12 cellular contexts compared by ENCODE assay signal in genomic region chr5:75167345-75167744, GRCh38.
DNase-seq lines count a peak whose midpoint lies in the region; FAIRE-seq and TF ChIP-seq lines count a peak whose summit lies in the region.
"Had no signal": no experiment of that assay in that cellular context is flagged by ENCODE, and none has a peak within 500 bp of the region (broad histone marks: within the 10 kb centered on the region; RNA-seq: fewer than 3 reads in every experiment).

No MANE protein-coding gene starts in this region.

- H3K9me3 Mint-ChIP-seq in osteocyte (ENCODE audit: unreplicated experiment), result no peaks in the 10 kb centered on the region

- no TSS peak for BruUV-seq in A673 (replicated peaks; lab: Mats Ljungman, UMichigan)

- no peak for TF ChIP-seq POLR2A in erythroblast (IDR thresholded peaks at IDR 0.05; ENCODE audit: low read length)

- FAIRE-seq in RCC 7860 (lab: Jason Lieb, UNC), result no peak

- no peaks in the 10 kb centered on the region for H3K27me3 ChIP-seq in A673 (replicated peaks; ENCODE audit: insufficient read depth, low read depth, low read length, poor library complexity)

- TF ChIP-seq CTCF in A673 (conservative IDR thresholded peaks at IDR 0.05; ENCODE audit: low read depth, low read length), result peak; percentile 32
- peak; percentile 20; the same call in 1 of the 2 replicates for TF ChIP-seq CTCF in GM12875 (IDR thresholded peaks at IDR 0.05; ENCODE audit: borderline replicate concordance, insufficient read depth, low read depth, low read length)
- TF ChIP-seq CTCF in fibroblast of mammary gland (conservative IDR thresholded peaks at IDR 0.05; ENCODE audit: control insufficient read depth, insufficient read depth, low read depth, low read length), result peak; percentile 27
- no peak for TF ChIP-seq CTCF in osteocyte (IDR thresholded peaks at IDR 0.05)

- intact Hi-C loops in A673 (cut with micrococcal nuclease; ENCODE audit: unreplicated experiment), result no loop called here

- H3K4me1 Mint-ChIP-seq in osteocyte (ENCODE audit: unreplicated experiment), result no peaks in the 10 kb centered on the region
- H3K4me1 Mint-ChIP-seq: nephron progenitor cell had no signal

- peaks cover 22% of the 10 kb centered on the region for H3K27me3 Mint-ChIP-seq in osteocyte (ENCODE audit: unreplicated experiment)
- H3K27me3 Mint-ChIP-seq: stimulated activated naive CD8-positive, alpha-beta T cell treated with anti-CD3 and anti-CD28 coated beads, Interleukin-15, Interleukin-2, amounts not matched to agents 100 ng/mL and 50 ng/mL, for 24 hours had no signal

- POLR2A ChIA-PET in A673 (lab: Charles Lee; ENCODE audit: low non-redundant PET), result no interaction called here

- no peaks in the 10 kb centered on the region for H3K9me3 ChIP-seq in A673 (ENCODE audit: low read depth, low read length, poor library complexity, severe bottlenecking)

- no peaks in the 10 kb centered on the region for H3K36me3 Mint-ChIP-seq in osteocyte (ENCODE audit: unreplicated experiment)
- H3K36me3 Mint-ChIP-seq: CD4-positive, CD25-positive, alpha-beta regulatory T cell had no signal

- DNase-seq in A673 (ENCODE audit: low spot score) (peak; percentile 31), RCC 7860 (ENCODE audit: low spot score) (peak; percentile 3), fibroblast of mammary gland (ENCODE audit: low read depth) (peak; percentile 15), osteocyte (ENCODE audit: extremely low spot score, unreplicated experiment) (no peak), ureter (ENCODE audit: low spot score) (no peak), SKM-1 treated with dmso at 0.1 percent for 144 hours (lab: John Stamatoyannopoulos, UW; ENCODE audit: unreplicated experiment) (no peak), erythroblast (lab: John Stamatoyannopoulos, UW) (no peak)
- DNase-seq: CD4-positive, CD25-positive, alpha-beta regulatory T cell; NCI-H1417; nephron progenitor cell had no signal

- H3K27ac ChIP-seq in A673 (ENCODE audit: low read depth, low read length, poor library complexity, severe bottlenecking), result no peak overlapping the region

- no peaks in the 10 kb centered on the region for H3K4me1 ChIP-seq in A673 (ENCODE audit: insufficient read depth, low read length, poor library complexity, severe bottlenecking)

- no peaks in the 10 kb centered on the region for H3K36me3 ChIP-seq in A673 (ENCODE audit: insufficient read depth, low read length, poor library complexity, severe bottlenecking)

- H3K4me3 ChIP-seq in A673 (ENCODE audit: low read depth, low read length, poor library complexity, severe bottlenecking) (no peak overlapping the region), GM12875 (ENCODE audit: low read depth, low read length) (no peak overlapping the region), fibroblast of mammary gland (ENCODE audit: control insufficient read depth, low read depth, low read length) (no peak overlapping the region)

- CTCF ChIA-PET in A673 (lab: Charles Lee), result no interaction called here

- no peak overlapping the region for H3K4me3 Mint-ChIP-seq in osteocyte (ENCODE audit: unreplicated experiment)
- H3K4me3 Mint-ChIP-seq: CD4-positive, CD25-positive, alpha-beta regulatory T cell; nephron progenitor cell; stimulated activated naive CD8-positive, alpha-beta T cell treated with anti-CD3 and anti-CD28 coated beads, Interleukin-15, Interleukin-2, amounts not matched to agents 100 ng/mL and 50 ng/mL, for 24 hours had no signal

- no peak overlapping the region for H3K27ac Mint-ChIP-seq in osteocyte (ENCODE audit: unreplicated experiment)
- H3K27ac Mint-ChIP-seq: CD4-positive, CD25-positive, alpha-beta regulatory T cell; nephron progenitor cell; stimulated activated naive CD8-positive, alpha-beta T cell treated with anti-CD3 and anti-CD28 coated beads, Interleukin-15, Interleukin-2, amounts not matched to agents 100 ng/mL and 50 ng/mL, for 24 hours had no signal

Comparison
In these comparisons a context has a peak if more than half of its experiments do, and no peak if none do; other contexts are left out.
1. DNase-seq: peak in A673 (single experiment), RCC 7860 (single experiment) and fibroblast of mammary gland (single experiment); none in osteocyte (single experiment), ureter (single experiment), SKM-1 treated with dmso at 0.1 percent for 144 hours (single experiment) and erythroblast (0 of 2).